ENCODE assay signal across 7 cellular contexts in the genomic region with DNA sequence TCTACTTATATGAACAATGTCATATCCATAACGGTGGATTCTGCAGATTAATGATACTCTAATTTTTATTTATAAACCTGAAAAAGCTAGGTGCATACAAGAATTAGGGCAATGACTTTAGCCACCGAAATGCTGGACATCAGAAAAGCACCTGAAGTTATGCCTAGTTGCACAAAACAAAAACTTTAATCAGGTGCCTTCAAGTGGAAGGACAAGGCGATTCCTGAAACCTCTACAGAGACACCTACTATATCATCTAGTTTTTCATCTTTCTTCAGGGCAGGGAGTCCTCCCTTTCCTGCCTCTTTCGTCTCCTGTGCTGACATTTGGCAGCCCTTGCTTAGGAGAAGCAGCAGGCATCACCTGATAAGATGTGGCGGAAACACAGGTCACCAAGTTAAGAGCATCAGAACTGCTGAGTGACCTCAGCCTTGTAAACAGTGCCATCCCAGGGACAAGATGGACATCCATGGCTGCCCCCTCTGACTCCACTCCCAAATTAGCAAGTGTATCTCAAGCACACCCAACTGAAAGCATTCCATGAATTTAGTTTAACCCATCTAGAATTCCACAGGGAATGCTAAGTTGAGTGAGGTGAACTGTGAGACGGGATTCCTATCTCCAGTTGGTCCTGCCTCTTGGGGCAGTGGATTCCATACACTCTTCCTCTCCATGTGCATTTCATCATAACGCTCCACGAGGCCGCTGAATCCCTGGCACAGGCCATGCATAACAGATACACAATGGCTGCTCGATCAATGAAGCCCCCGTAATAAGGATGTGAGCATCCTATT. TPM values are rescaled to one million over a fixed set of nuclear protein-coding genes. Genes with fewer than 3 reads are reported as not detected.
DNase-seq lines count a peak whose midpoint lies in the region; ATAC-seq and TF ChIP-seq lines count a peak whose summit lies in the region.

No MANE protein-coding gene starts in this region.

- H3K9me3 ChIP-seq in Panc1 (ENCODE audit: control insufficient read depth, insufficient read depth, low read depth, low read length), result no peaks in the 10 kb centered on the region
- H3K9me3 ChIP-seq in breast epithelium, result no peaks in the 10 kb centered on the region
- H3K9me3 ChIP-seq in thoracic aorta, result no peaks in the 10 kb centered on the region

- TF ChIP-seq CTCF in Panc1 (IDR thresholded peaks at IDR 0.05) (no peak), breast epithelium (IDR thresholded peaks at IDR 0.05) (no peak), thoracic aorta (IDR thresholded peaks at IDR 0.05) (no peak)

- peak overlapping the region in 1 of 2 experiments; percentile 83; a peak in 2 of 4 replicates for H3K4me3 ChIP-seq in Panc1 (ENCODE audit: low read depth in 2 of 2, low read length in 2 of 2)
- H3K4me3 ChIP-seq in breast epithelium, result no peak overlapping the region
- no peak overlapping the region for H3K4me3 ChIP-seq in thoracic aorta

- CTCF ChIA-PET in Panc1 (lab: Charles Lee), result no interaction called here

- H3K27me3 ChIP-seq in Panc1 (ENCODE audit: control insufficient read depth, insufficient read depth, low read length) (no peaks in the 10 kb centered on the region), breast epithelium (no peaks in the 10 kb centered on the region), thoracic aorta (replicated peaks; ENCODE audit: insufficient read depth) (no peaks in the 10 kb centered on the region)

- H3K27ac ChIP-seq in Panc1 (ENCODE audit: low read length) (peak overlapping the region; percentile 98), breast epithelium (peak overlapping the region; percentile 89 to 97), thoracic aorta (peak overlapping the region; percentile 77 to 86)

- TF ChIP-seq POLR2A in breast epithelium (IDR thresholded peaks at IDR 0.05), result no peak

- DNase-seq in Panc1 (ENCODE audit: low read depth, low spot score) (no peak), breast epithelium (ENCODE audit: low spot score in 2 of 2) (no peak), lung microvascular endothelial cell (ENCODE audit: low read depth in 2 of 2) (peak; percentile 41 to 42), thoracic aorta (ENCODE audit: low spot score) (no peak)

- POLR2A ChIA-PET in Panc1 (lab: Charles Lee), result no interaction called here

- H3K36me3 ChIP-seq in Panc1 (ENCODE audit: control insufficient read depth, insufficient read depth, low read length) (no peaks in the 10 kb centered on the region; the same call in 1 of the 2 replicates), breast epithelium (no peaks in the 10 kb centered on the region), thoracic aorta (no peaks in the 10 kb centered on the region)

- ATAC-seq in Panc1 (no peak), thoracic aorta (ENCODE audit: insufficient number of reproducible peaks, low FRiP score, low read depth) (no peak), GM21390 (IDR thresholded peaks at IDR 0.05; ENCODE audit: unreplicated experiment) (no peak), HG03432 (IDR thresholded peaks at IDR 0.05; ENCODE audit: unreplicated experiment) (no peak), HG02798 (IDR thresholded peaks at IDR 0.05; ENCODE audit: poor library complexity, unreplicated experiment) (no peak)

- peaks cover 87% of the 10 kb centered on the region for H3K4me1 ChIP-seq in Panc1 (ENCODE audit: control insufficient read depth, insufficient read depth, low read length)
- peaks cover 28 to 34% of the 10 kb centered on the region in 2 donors for H3K4me1 ChIP-seq in breast epithelium
- H3K4me1 ChIP-seq in thoracic aorta (ENCODE audit: control insufficient read depth in 1 of 2, low read depth in 2 of 2), result peaks cover 75 to 93% of the 10 kb centered on the region in 2 donors

- intact Hi-C loops in Panc1 (cut with micrococcal nuclease; ENCODE audit: unreplicated experiment) (no loop called here), breast epithelium (cut with DNase I; ENCODE audit: low total_unique reads) (no loop called here)

- BruUV-seq in Panc1 (replicated peaks; lab: Mats Ljungman, UMichigan), result no TSS peak

- in situ Hi-C loops in Panc1 (cut with HindIII; ENCODE audit: low pct_unique_long_range_greater_than_20kb, low sequenced_read_pairs), result no loop called here

RNA-seq across cellular contexts. Expression of a gene that starts 5.8 kb away (rescaled TPM):
- total RNA-seq in Panc1 (2021; ENCODE audit: unreplicated experiment) (55.0 TPM), breast epithelium (10 to 100 TPM; 12.0 to 35.4 (median 20.9) TPM), lung microvascular endothelial cell (24.6 and 35.5 TPM in 2 replicates), thoracic aorta (10 to 100 TPM; 55.6 to 59.2 TPM)
- polyA plus RNA-seq in Panc1 (2012; ENCODE audit: insufficient read length), result 52.8 TPM

RNA-seq across cellular contexts. Expression of a gene that starts 21.2 kb away (rescaled TPM):
- total RNA-seq in Panc1 (2021; ENCODE audit: unreplicated experiment) (2.0 TPM), breast epithelium (under 1 TPM; 0.16 to 0.98 (median 0.88) TPM), lung microvascular endothelial cell (1.1 and 3.0 TPM in 2 replicates), thoracic aorta (under 1 TPM; 0.35 to 0.68 TPM)
- polyA plus RNA-seq in Panc1 (2012; ENCODE audit: insufficient read length), result 1.4 TPM

Comparison
In these comparisons a context has a peak if more than half of its experiments do, and no peak if none do; other contexts are left out.
1. DNase-seq: peak in lung microvascular endothelial cell (2 of 2); none in Panc1 (single experiment), breast epithelium (0 of 2) and thoracic aorta (single experiment).
2. Peak in every context shown above with its lines, with median percentiles within 50 percentile points of each other: H3K27ac ChIP-seq.